ENCODE assay signal across 21 cellular contexts in the genomic region with DNA sequence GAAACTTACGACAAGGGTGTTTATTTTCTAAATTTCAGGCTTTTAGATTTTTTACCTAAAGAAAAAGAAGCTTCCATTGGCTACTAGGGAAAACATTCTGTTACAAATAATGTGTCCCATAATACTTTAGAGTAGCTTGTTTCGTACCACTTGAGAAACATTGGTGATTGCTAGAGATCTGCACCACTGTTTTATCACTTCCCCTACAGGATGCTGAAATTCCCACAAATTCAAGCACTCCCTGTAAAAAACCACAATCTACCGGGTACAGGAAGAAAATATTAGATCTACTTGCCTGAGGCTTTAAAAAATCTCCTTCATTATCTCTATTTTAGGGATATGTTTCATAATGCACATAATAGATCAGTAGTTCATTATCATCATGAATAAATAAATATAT. TPM values are rescaled to one million over a fixed set of nuclear protein-coding genes. Genes with fewer than 3 reads are reported as not detected.
DNase-seq lines count a peak whose midpoint lies in the region; ATAC-seq and TF ChIP-seq lines count a peak whose summit lies in the region.
"Had no signal": no experiment of that assay in that cellular context is flagged by ENCODE, and none has a peak within 500 bp of the region (broad histone marks: within the 10 kb centered on the region; RNA-seq: fewer than 3 reads in every experiment).

No MANE protein-coding gene starts in this region.

- H3K4me3 ChIP-seq in PC-3 (ENCODE audit: low read length), result no peak overlapping the region
- H3K4me3 ChIP-seq: BLaER1, HAP-1 had no signal

- H3K27me3 ChIP-seq in PC-3 (ENCODE audit: low read length), result no peaks in the 10 kb centered on the region
- H3K27me3 ChIP-seq: BLaER1 had no signal

- H3F3A ChIP-seq in PC-3 (ENCODE audit: low read length, unreplicated experiment), result no peaks in the 10 kb centered on the region

- TF ChIP-seq CTCF in PC-3 (conservative IDR thresholded peaks at IDR 0.05; ENCODE audit: low read depth, low read length), result no peak

- CTCF ChIA-PET in PC-3 (lab: Charles Lee), result no interaction called here

- BruUV-seq in PC-3 (replicated peaks; lab: Mats Ljungman, UMichigan), result no TSS peak

- H3K36me3 ChIP-seq in PC-3 (ENCODE audit: low read depth, low read length), result no peaks in the 10 kb centered on the region
- H3K36me3 ChIP-seq: BLaER1, HAP-1 had no signal

- H3K4me1 ChIP-seq in PC-3 (ENCODE audit: insufficient read depth, low read length), result no peaks in the 10 kb centered on the region
- H3K4me1 ChIP-seq: BLaER1, HAP-1 had no signal

- H3K9me2 ChIP-seq in PC-3 (replicated peaks; ENCODE audit: low read length), result no peaks in the 10 kb centered on the region

- no peak overlapping the region for H3K4me2 ChIP-seq in PC-3 (ENCODE audit: low read length)
- H3K4me2 ChIP-seq: BLaER1 had no signal

- ATAC-seq in PC-3, result peak; percentile 80
- ATAC-seq: CD8-positive, alpha-beta T cell had no signal

- H2AFZ ChIP-seq in PC-3 (ENCODE audit: low read length), result no peak overlapping the region

- POLR2A ChIA-PET in PC-3 (lab: Charles Lee; ENCODE audit: unreplicated experiment), result no interaction called here

- no peak overlapping the region for H3K9ac ChIP-seq in PC-3 (ENCODE audit: low read length)
- H3K9ac ChIP-seq: BLaER1 had no signal

- H4K20me1 ChIP-seq in PC-3 (ENCODE audit: low read length), result no peaks in the 10 kb centered on the region
- H4K20me1 ChIP-seq: BLaER1 had no signal

- intact Hi-C loops in PC-3 (cut with micrococcal nuclease), result loop anchor here (10.0 kb wide), 1 partner anchor 136 kb away; no protein-coding TSS in a partner anchor

- no peak overlapping the region for H3K27ac ChIP-seq in PC-3 (ENCODE audit: low read length)
- H3K27ac ChIP-seq: BLaER1, C4-2B had no signal

- H3K79me2 ChIP-seq in PC-3 (ENCODE audit: low read length), result no peaks in the 10 kb centered on the region

- no peaks in the 10 kb centered on the region for H3K9me3 ChIP-seq in PC-3 (ENCODE audit: low read length)
- H3K9me3 ChIP-seq: BLaER1, HAP-1 had no signal

- DNase-seq in COLO829 (ENCODE audit: low spot score), result peak; percentile 20
- peak; percentile 8 to 21 for DNase-seq in Kasumi-1 (lab: John Stamatoyannopoulos, UW)
- peak; percentile 50 for DNase-seq in PC-3
- no peak for DNase-seq in NCI-H2029 treated with DMSO at 0.1 percent for 48 hours (lab: John Stamatoyannopoulos, UW)
- no peak for DNase-seq in DMS53 (lab: John Stamatoyannopoulos, UW)
- DNase-seq in activated naive CD4-positive, alpha-beta T cell treated with Interleukin-2 at 50 U/mL for 16 hours, result no peak
- DNase-seq: CD4-positive, CD25-positive, alpha-beta regulatory T cell; CD8-positive, alpha-beta T cell; DMS 273 treated with DMSO at 0.1 percent for 48 hours; DMS79 treated with DMSO at 0.1 percent for 48 hours; GF-D8; GOT3; HFFc6 had no signal

RNA-seq across cellular contexts. Expression of a gene that starts 29.9 kb away (rescaled TPM):
- total RNA-seq in PC-3 (2014; rRNA removed), result not detected in 2 replicates
- total RNA-seq: A172; A673; B cell; CD4-positive, CD25-positive, alpha-beta regulatory T cell; CD8-positive, alpha-beta T cell; Daoy; G401 had no signal

RNA-seq across cellular contexts. Expression of a gene that starts 34.8 kb away (rescaled TPM):
- total RNA-seq in PC-3 (2014; rRNA removed), result 3.1 and 11.5 TPM in 2 replicates
- total RNA-seq: CD4-positive, CD25-positive, alpha-beta regulatory T cell; G401 had no signal

Comparison
In these comparisons a context has a peak if more than half of its experiments do, and no peak if none do; other contexts are left out.
1. DNase-seq: peak in COLO829 (single experiment), Kasumi-1 (2 of 2) and PC-3 (single experiment); none in NCI-H2029 treated with DMSO at 0.1 percent for 48 hours (single experiment), DMS53 (single experiment) and activated naive CD4-positive, alpha-beta T cell treated with Interleukin-2 at 50 U/mL for 16 hours (single experiment).